ENCODE assay signal across 14 cellular contexts in genomic region chr1:166721145-166721544, GRCh38.
"Had no signal": no experiment of that assay in that cellular context is flagged by ENCODE, and none has a peak within 500 bp of the region (broad histone marks: within the 10 kb centered on the region; RNA-seq: fewer than 3 reads in every experiment).

No MANE protein-coding gene starts in this region.

- H3K9me3 ChIP-seq: adrenal gland, esophagus muscularis mucosa, upper lobe of right lung had no signal

- DNase-seq: activated CD4-positive, alpha-beta T cell treated with anti-CD3 and anti-CD28 coated beads, Interleukin-2, amount 50 U/mL, for 4 hours; activated CD4-positive, CD25-positive, alpha-beta regulatory T cell treated with anti-CD3 and anti-CD28 coated beads, Interleukin-2, amount 50 U/mL, for 72 hours; activated naive CD4-positive, alpha-beta T cell treated with anti-CD3 and anti-CD28 coated beads, Interleukin-2, amount 50 U/mL, for 16 hours; activated T-cell treated with anti-CD3 and anti-CD28 coated beads, Interleukin-2, amount 50 U/mL, for 1 hour; adrenal gland; cerebellar nuclear complex; dermis blood vessel endothelial cell; head of caudate nucleus; left lung; nephron progenitor cell; stimulated activated CD4-positive, alpha-beta T cell treated with anti-CD3 and anti-CD28 coated beads, Interleukin-4, amount 100 ng/mL, for 1 hour; stimulated activated CD8-positive, alpha-beta memory T cell treated with anti-CD3 and anti-CD28 coated beads, Interleukin-4, amount 100 ng/mL, for 48 hours; upper lobe of right lung had no signal

- H3K36me3 ChIP-seq: adrenal gland, esophagus muscularis mucosa, left lung, upper lobe of right lung had no signal

- H3K27me3 ChIP-seq: adrenal gland, esophagus muscularis mucosa, left lung, upper lobe of right lung had no signal

- H3K4me1 ChIP-seq: adrenal gland, esophagus muscularis mucosa, left lung, upper lobe of right lung had no signal

- H3K4me3 ChIP-seq: adrenal gland, esophagus muscularis mucosa, left lung, upper lobe of right lung had no signal

- H3K27ac ChIP-seq: adrenal gland, esophagus muscularis mucosa, left lung, upper lobe of right lung had no signal
